Comparison of ENCODE assay signal across 9 cellular contexts in the genomic region with DNA sequence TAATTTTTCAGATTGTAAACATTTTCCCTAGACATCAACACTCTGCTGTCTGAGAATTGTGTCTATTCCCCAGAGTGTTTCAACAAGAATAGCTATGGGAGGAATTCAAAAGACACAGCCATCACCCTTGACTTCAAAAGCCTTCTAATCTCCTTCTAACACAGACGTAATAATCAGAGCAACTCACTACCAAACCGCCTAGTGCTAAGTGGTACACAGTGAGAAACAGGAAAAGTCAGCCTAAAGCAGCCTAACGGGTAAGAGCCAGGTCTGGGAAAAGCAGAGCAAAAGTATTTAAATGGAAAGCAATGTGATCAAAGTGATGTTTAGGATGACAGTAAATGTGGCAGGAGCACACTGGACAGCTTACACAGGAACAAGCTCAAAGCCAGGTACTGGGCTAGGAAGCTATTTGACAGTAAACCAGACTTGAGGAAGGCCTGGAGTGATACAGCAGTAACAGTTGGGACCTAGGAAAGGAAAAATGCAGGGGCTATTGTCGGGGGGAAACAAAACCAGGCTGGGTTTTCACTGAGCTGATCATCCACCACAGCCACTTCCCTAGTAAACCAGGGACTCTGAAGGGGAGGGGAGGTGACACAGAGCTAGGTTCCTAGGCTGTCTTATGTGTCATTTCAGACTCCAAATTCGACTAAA. TPM values are rescaled to one million over a fixed set of nuclear protein-coding genes. Genes with fewer than 3 reads are reported as not detected.
DNase-seq lines count a peak whose midpoint lies in the region; ATAC-seq and TF ChIP-seq lines count a peak whose summit lies in the region.
"Had no signal": no experiment of that assay in that cellular context is flagged by ENCODE, and none has a peak within 500 bp of the region (broad histone marks: within the 10 kb centered on the region; RNA-seq: fewer than 3 reads in every experiment).

No MANE protein-coding gene starts in this region.

- no peaks in the 10 kb centered on the region for H3K9me3 ChIP-seq in mucosa of stomach (ENCODE audit: control insufficient read depth, low read length)
- H3K9me3 ChIP-seq in upper lobe of right lung: no peaks in the 10 kb centered on the region

- peaks cover 42% of the 10 kb centered on the region for H3K36me3 Mint-ChIP-seq in activated T-cell treated with anti-CD3 and anti-CD28 coated beads, Interleukin-2, amount 50 U/mL, for 24 hours (ENCODE audit: low read depth)
- peaks cover 37% of the 10 kb centered on the region for H3K36me3 Mint-ChIP-seq in chondrocyte (ENCODE audit: low read depth)

- no peaks in the 10 kb centered on the region for H3K9me3 Mint-ChIP-seq in activated T-cell treated with anti-CD3 and anti-CD28 coated beads, Interleukin-2, amount 50 U/mL, for 24 hours
- no peaks in the 10 kb centered on the region for H3K9me3 Mint-ChIP-seq in chondrocyte (ENCODE audit: low read depth)

- H3K4me3 Mint-ChIP-seq in activated T-cell treated with anti-CD3 and anti-CD28 coated beads, Interleukin-2, amount 50 U/mL, for 24 hours: no peak overlapping the region
- H3K4me3 Mint-ChIP-seq in chondrocyte (ENCODE audit: unreplicated experiment): no peak overlapping the region

- H3K36me3 ChIP-seq in mucosa of stomach (ENCODE audit: control insufficient read depth, insufficient read depth, low read length) (no peaks in the 10 kb centered on the region), upper lobe of right lung (peaks cover 30% of the 10 kb centered on the region)

- H3K4me1 ChIP-seq in mucosa of stomach (ENCODE audit: control insufficient read depth, insufficient read depth, low read length): peaks cover 26% of the 10 kb centered on the region
- H3K4me1 ChIP-seq in upper lobe of right lung: peaks cover 33% of the 10 kb centered on the region

- intact Hi-C loops in upper lobe of right lung (cut with DNase I): no loop called here

- H3K27me3 Mint-ChIP-seq in activated T-cell treated with anti-CD3 and anti-CD28 coated beads, Interleukin-2, amount 50 U/mL, for 24 hours: no peaks in the 10 kb centered on the region
- no peaks in the 10 kb centered on the region for H3K27me3 Mint-ChIP-seq in chondrocyte (ENCODE audit: low read depth)

- no peak overlapping the region for H3K4me3 ChIP-seq in mucosa of stomach (ENCODE audit: low read length)
- H3K4me3 ChIP-seq in upper lobe of right lung: no peak overlapping the region

- H3K9ac ChIP-seq in mucosa of stomach (ENCODE audit: low read length): peak overlapping the region; percentile 26

- no peak for DNase-seq in activated T-cell treated with anti-CD3 and anti-CD28 coated beads, Interleukin-2, amount 50 U/mL, for 24 hours
- DNase-seq in activated T-cell treated with anti-CD3 and anti-CD28 coated beads for 4 hours (no peak), chondrocyte (ENCODE audit: low spot score) (no peak), upper lobe of right lung (no peak), SHP77 treated with DMSO at 0.1 percent for 48 hours (lab: John Stamatoyannopoulos, UW) (no peak)
- DNase-seq: COR-L47 had no signal

- peak overlapping the region; percentile 72 for H3K27ac ChIP-seq in upper lobe of right lung

- H3K27ac Mint-ChIP-seq in activated T-cell treated with anti-CD3 and anti-CD28 coated beads, Interleukin-2, amount 50 U/mL, for 24 hours: peak overlapping the region; percentile 6
- H3K27ac Mint-ChIP-seq in chondrocyte (ENCODE audit: unreplicated experiment): peak overlapping the region; percentile 85

- TF ChIP-seq CTCF in chondrocyte (IDR thresholded peaks at IDR 0.05): no peak
- no peak for TF ChIP-seq CTCF in upper lobe of right lung (IDR thresholded peaks at IDR 0.05)

- peak; percentile 61 for ATAC-seq in upper lobe of right lung
- no peak for ATAC-seq in HG02870 (IDR thresholded peaks at IDR 0.05; ENCODE audit: unreplicated experiment)
- ATAC-seq in GM18867 (IDR thresholded peaks at IDR 0.05; ENCODE audit: unreplicated experiment): no peak

- H3K4me1 Mint-ChIP-seq in activated T-cell treated with anti-CD3 and anti-CD28 coated beads, Interleukin-2, amount 50 U/mL, for 24 hours (ENCODE audit: low read depth): peaks cover 32% of the 10 kb centered on the region
- H3K4me1 Mint-ChIP-seq in chondrocyte (ENCODE audit: low read depth): peaks cover 84% of the 10 kb centered on the region

- no peaks in the 10 kb centered on the region for H3K27me3 ChIP-seq in mucosa of stomach (ENCODE audit: control insufficient read depth, insufficient read depth, low read length)
- H3K27me3 ChIP-seq in upper lobe of right lung: no peaks in the 10 kb centered on the region

RNA-seq across cellular contexts. Expression of a gene that starts 29.4 kb away (rescaled TPM):
- 266 to 336 TPM (median 325 TPM) in 3 replicates for total RNA-seq in chondrocyte
- total RNA-seq in upper lobe of right lung: 257 TPM
